Comparison of ENCODE assay signal across 21 cellular contexts in genomic region chr12:64655141-64655540, GRCh38. TPM values are rescaled to one million over a fixed set of nuclear protein-coding genes. Genes with fewer than 3 reads are reported as not detected.
A peak's percentile ranks its signal among the peaks of the same experiment; 100 is the strongest.
DNase-seq lines count a peak whose midpoint lies in the region; ATAC-seq, FAIRE-seq and TF ChIP-seq lines count a peak whose summit lies in the region.
"Had no signal": no experiment of that assay in that cellular context is flagged by ENCODE, and none has a peak within 500 bp of the region (broad histone marks: within the 10 kb centered on the region; RNA-seq: fewer than 3 reads in every experiment).

No MANE protein-coding gene starts in this region.

- H3K9me3 ChIP-seq in RWPE2 (ENCODE audit: severe bottlenecking) (no peaks in the 10 kb centered on the region), tibial artery (no peaks in the 10 kb centered on the region)
- H3K9me3 ChIP-seq: spleen had no signal

- H3K36me3 ChIP-seq in RWPE2 (ENCODE audit: low read depth) (peaks cover 5% of the 10 kb centered on the region; the same call in 1 of the 2 replicates), tibial artery (no peaks in the 10 kb centered on the region)

- H3K4me1 ChIP-seq in RWPE2 (ENCODE audit: insufficient read depth, poor library complexity, severe bottlenecking) (peaks cover 21% of the 10 kb centered on the region), foreskin keratinocyte (peaks cover 3% of the 10 kb centered on the region), tibial artery (peaks cover 4 to 100% (median 54%) of the 10 kb centered on the region in 4 donors)

- intact Hi-C loops in tibial artery (cut with DNase I; ENCODE audit: low total_unique reads) = no loop called here

- H3K27ac ChIP-seq in RWPE2 (ENCODE audit: poor library complexity, severe bottlenecking) (peak overlapping the region; percentile 45), foreskin keratinocyte (no peak overlapping the region), tibial artery (peak overlapping the region; percentile 83 to 88)

- H3K4me1 Mint-ChIP-seq in activated T-cell treated with anti-CD3 and anti-CD28 coated beads, Interleukin-2, amount 50 U/mL, for 72 hours (ENCODE audit: low read depth) = peaks cover 84% of the 10 kb centered on the region
- peaks cover 88% of the 10 kb centered on the region for H3K4me1 Mint-ChIP-seq in activated T-cell treated with anti-CD3 and anti-CD28 coated beads, Interleukin-2, amount 50 U/mL, for 4 hours (ENCODE audit: low read depth)

- no peaks in the 10 kb centered on the region for H3K27me3 ChIP-seq in RWPE2 (ENCODE audit: insufficient read depth, poor library complexity, severe bottlenecking)
- H3K27me3 ChIP-seq in foreskin keratinocyte = no peaks in the 10 kb centered on the region
- no peaks in the 10 kb centered on the region for H3K27me3 ChIP-seq in tibial artery
- H3K27me3 ChIP-seq: spleen had no signal

- H3K4me3 ChIP-seq in RWPE2 (ENCODE audit: severe bottlenecking) = no peak overlapping the region
- H3K4me3 ChIP-seq in tibial artery = no peak overlapping the region
- H3K4me3 ChIP-seq: GM23248, spleen had no signal

- ATAC-seq in activated T-cell treated with anti-CD3 and anti-CD28 coated beads, Interleukin-2, amount 50 U/mL, for 72 hours (replicated peaks in 1 of 2) = no peak
- ATAC-seq in activated T-cell treated with anti-CD3 and anti-CD28 coated beads, Interleukin-2, amount 50 U/mL, for 4 hours = no peak
- ATAC-seq in RWPE2 (ENCODE audit: low read depth) (peak; percentile 77), foreskin keratinocyte (no peak), GM21447 (IDR thresholded peaks at IDR 0.05; ENCODE audit: unreplicated experiment) (no peak)

- H3K27me3 Mint-ChIP-seq in activated T-cell treated with anti-CD3 and anti-CD28 coated beads, Interleukin-2, amount 50 U/mL, for 72 hours (ENCODE audit: low read depth) = no peaks in the 10 kb centered on the region
- no peaks in the 10 kb centered on the region for H3K27me3 Mint-ChIP-seq in activated T-cell treated with anti-CD3 and anti-CD28 coated beads, Interleukin-2, amount 50 U/mL, for 4 hours (ENCODE audit: low read depth)

- peak overlapping the region; percentile 92 for H3K27ac Mint-ChIP-seq in activated T-cell treated with anti-CD3 and anti-CD28 coated beads, Interleukin-2, amount 50 U/mL, for 72 hours
- H3K27ac Mint-ChIP-seq: mesothelial cell of epicardium had no signal

- FAIRE-seq in H54 (lab: Jason Lieb, UNC) = no peak
- FAIRE-seq: endothelial cell of umbilical vein, GM18507 had no signal

- DNase-seq in activated T-cell treated with anti-CD3 and anti-CD28 coated beads, Interleukin-2, amount 50 U/mL, for 72 hours = no peak
- no peak for DNase-seq in activated T-cell treated with anti-CD3 and anti-CD28 coated beads, Interleukin-2, amount 50 U/mL, for 4 hours
- DNase-seq in RWPE2 (ENCODE audit: low spot score) (no peak), foreskin keratinocyte (peak; percentile 40 to 50), tibial artery (no peak), H54 (ENCODE audit: insufficient read length, low spot score) (no peak), A172 (ENCODE audit: low spot score) (no peak)
- DNase-seq: activated gamma-delta T cell, cortex of kidney, DND-41, foreskin melanocyte, GM23248, MM.1S, NCI-H2081 treated with DMSO at 0.1 percent for 48 hours, NCI-H510A treated with DMSO at 0.1 percent for 48 hours, Right ventricle myocardium superior, spleen had no signal

- TF ChIP-seq CTCF in RWPE2 (IDR thresholded peaks at IDR 0.05; ENCODE audit: poor library complexity, severe bottlenecking) (no peak), foreskin keratinocyte (conservative IDR thresholded peaks at IDR 0.05) (no peak), tibial artery (IDR thresholded peaks at IDR 0.05) (no peak)

- no peak overlapping the region for H3K4me3 Mint-ChIP-seq in activated T-cell treated with anti-CD3 and anti-CD28 coated beads, Interleukin-2, amount 50 U/mL, for 72 hours
- no peak overlapping the region for H3K4me3 Mint-ChIP-seq in activated T-cell treated with anti-CD3 and anti-CD28 coated beads, Interleukin-2, amount 50 U/mL, for 4 hours
- H3K4me3 Mint-ChIP-seq: mesothelial cell of epicardium had no signal

- peaks cover 4 to 5% of the 10 kb centered on the region in 2 donors for H3K36me3 Mint-ChIP-seq in activated T-cell treated with anti-CD3 and anti-CD28 coated beads, Interleukin-2, amount 50 U/mL, for 72 hours (ENCODE audit: insufficient read depth in 2 of 2)
- H3K36me3 Mint-ChIP-seq in activated T-cell treated with anti-CD3 and anti-CD28 coated beads, Interleukin-2, amount 50 U/mL, for 4 hours (ENCODE audit: insufficient read depth) = peaks cover 13% of the 10 kb centered on the region
- H3K36me3 Mint-ChIP-seq: mesothelial cell of epicardium had no signal

- TF ChIP-seq POLR2A in H54 (IDR thresholded peaks at IDR 0.05; ENCODE audit: low read depth, low read length) = no peak

- peaks cover 0 to 1% of the 10 kb centered on the region in 2 donors for H3K9me3 Mint-ChIP-seq in activated T-cell treated with anti-CD3 and anti-CD28 coated beads, Interleukin-2, amount 50 U/mL, for 72 hours
- H3K9me3 Mint-ChIP-seq in activated T-cell treated with anti-CD3 and anti-CD28 coated beads, Interleukin-2, amount 50 U/mL, for 4 hours = no peaks in the 10 kb centered on the region
- H3K9me3 Mint-ChIP-seq: mesothelial cell of epicardium had no signal

RNA-seq across cellular contexts. Expression of gene RASSF3, which starts 44.8 kb away (rescaled TPM):
- total RNA-seq in activated T-cell treated with anti-CD3 and anti-CD28 coated beads, Interleukin-2, amount 50 U/mL, for 72 hours = 10 to 100 TPM; 40.3 to 42.4 TPM
- 10 to 100 TPM; 44.2 to 47.6 (median 46.2) TPM for total RNA-seq in activated T-cell treated with anti-CD3 and anti-CD28 coated beads, Interleukin-2, amount 50 U/mL, for 4 hours
- 12.4 and 13.6 TPM in 2 replicates for total RNA-seq in foreskin keratinocyte
- 4.2 and 5.5 TPM in 2 replicates for polyA plus RNA-seq in foreskin keratinocyte
- 21.4 and 23.0 TPM in 2 replicates for total RNA-seq in A172 (2014; rRNA removed; shearing (Covaris generic))

Comparison
In these comparisons a context has a peak if more than half of its experiments do, and no peak if none do; other contexts are left out.
1. DNase-seq: peak in foreskin keratinocyte (2 of 2); none in activated T-cell treated with anti-CD3 and anti-CD28 coated beads, Interleukin-2, amount 50 U/mL, for 72 hours (0 of 2), activated T-cell treated with anti-CD3 and anti-CD28 coated beads, Interleukin-2, amount 50 U/mL, for 4 hours (single experiment), RWPE2 (single experiment), tibial artery (0 of 2), H54 (single experiment) and A172 (single experiment).